Comparison of ENCODE assay signal across 8 cellular contexts in genomic region chr22:24423519-24424000, GRCh38. TPM values are rescaled to one million over a fixed set of nuclear protein-coding genes. Genes with fewer than 3 reads are reported as not detected.
DNase-seq lines count a peak whose midpoint lies in the region; ATAC-seq and TF ChIP-seq lines count a peak whose summit lies in the region.

No MANE protein-coding gene starts in this region.

- H3K9me3 Mint-ChIP-seq in T-helper 1 cell treated with Interleukin-12 subunit alpha and Interleukin-12 subunit beta and Interleukin-4 antibody, amounts not matched to agents 30 μg/mL and 1 μg/mL, for 36 hours = no peaks in the 10 kb centered on the region

- ATAC-seq in HG02610 (IDR thresholded peaks at IDR 0.05; ENCODE audit: unreplicated experiment) = no peak

- no peak overlapping the region for H3K9ac ChIP-seq in iPS-18a (ENCODE audit: low read length)

- H3K4me3 Mint-ChIP-seq in T-helper 1 cell treated with Interleukin-12 subunit alpha and Interleukin-12 subunit beta and Interleukin-4 antibody, amounts not matched to agents 30 μg/mL and 1 μg/mL, for 36 hours = peak overlapping the region; percentile 57

- H3K27me3 ChIP-seq in A673 (replicated peaks; ENCODE audit: insufficient read depth, low read depth, low read length, poor library complexity) (no peaks in the 10 kb centered on the region), ascending aorta (no peaks in the 10 kb centered on the region), iPS-18a (ENCODE audit: control insufficient read depth, insufficient read depth, low read length) (peaks cover 13% of the 10 kb centered on the region)

- no peaks in the 10 kb centered on the region for H3K4me1 ChIP-seq in A673 (ENCODE audit: insufficient read depth, low read length, poor library complexity, severe bottlenecking)
- no peaks in the 10 kb centered on the region for H3K4me1 ChIP-seq in ascending aorta
- peaks cover 9% of the 10 kb centered on the region for H3K4me1 ChIP-seq in iPS-18a (ENCODE audit: control insufficient read depth, low read depth, low read length)

- POLR2A ChIA-PET in A673 (lab: Charles Lee; ENCODE audit: low non-redundant PET) = interaction anchor here (0.6 kb wide), 1 partner anchor 22 kb away, joined by 6 read pairs; no protein-coding TSS in a partner anchor

- H3K9me3 ChIP-seq in A673 (ENCODE audit: low read depth, low read length, poor library complexity, severe bottlenecking) (no peaks in the 10 kb centered on the region), ascending aorta (no peaks in the 10 kb centered on the region), iPS-18a (ENCODE audit: control insufficient read depth, low read depth, low read length) (no peaks in the 10 kb centered on the region)

- peaks cover 10% of the 10 kb centered on the region for H3K27me3 Mint-ChIP-seq in T-helper 1 cell treated with Interleukin-12 subunit alpha and Interleukin-12 subunit beta and Interleukin-4 antibody, amounts not matched to agents 30 μg/mL and 1 μg/mL, for 36 hours (ENCODE audit: low read depth)

- H3K36me3 ChIP-seq in A673 (ENCODE audit: insufficient read depth, low read length, poor library complexity, severe bottlenecking) (no peaks in the 10 kb centered on the region), ascending aorta (no peaks in the 10 kb centered on the region), iPS-18a (ENCODE audit: control insufficient read depth, low read depth, low read length) (no peaks in the 10 kb centered on the region)

- H3K36me3 Mint-ChIP-seq in T-helper 1 cell treated with Interleukin-12 subunit alpha and Interleukin-12 subunit beta and Interleukin-4 antibody, amounts not matched to agents 30 μg/mL and 1 μg/mL, for 36 hours (ENCODE audit: low read depth) = peaks cover 6% of the 10 kb centered on the region

- H3K27ac ChIP-seq in A673 (ENCODE audit: low read depth, low read length, poor library complexity, severe bottlenecking) (peak overlapping the region; percentile 54), ascending aorta (no peak overlapping the region), iPS-18a (ENCODE audit: low read length) (no peak overlapping the region)

- TF ChIP-seq CTCF in A673 (conservative IDR thresholded peaks at IDR 0.05; ENCODE audit: low read depth, low read length) (peak; percentile 63), GM20000 (IDR thresholded peaks at IDR 0.05; ENCODE audit: extremely low read depth, missing control alignments) (peak; percentile 85), ascending aorta (IDR thresholded peaks at IDR 0.05) (peak; percentile 62 to 94 (median 79))

- intact Hi-C loops in A673 (cut with micrococcal nuclease; ENCODE audit: unreplicated experiment) = loop anchor here (1.0 to 2.0 kb wide), 2 partner anchors 79 to 98 kb away; no protein-coding TSS in a partner anchor
- intact Hi-C loops in ascending aorta (cut with DNase I) = loop anchor here (2.0 to 10.0 kb wide), 3 partner anchors 79 to 331 kb away; no protein-coding TSS in a partner anchor

- peak overlapping the region; percentile 57 for H3K27ac Mint-ChIP-seq in T-helper 1 cell treated with Interleukin-12 subunit alpha and Interleukin-12 subunit beta and Interleukin-4 antibody, amounts not matched to agents 30 μg/mL and 1 μg/mL, for 36 hours

- BruUV-seq in A673 (replicated peaks; lab: Mats Ljungman, UMichigan) = no TSS peak

- CTCF ChIA-PET in A673 (lab: Charles Lee) = interaction anchor here (0.5 to 1.9 kb wide), 5 partner anchors 12 to 63 kb away, joined by 3 to 7 read pairs (median 6); no protein-coding TSS in a partner anchor

- peaks cover 30% of the 10 kb centered on the region for H3K4me1 Mint-ChIP-seq in T-helper 1 cell treated with Interleukin-12 subunit alpha and Interleukin-12 subunit beta and Interleukin-4 antibody, amounts not matched to agents 30 μg/mL and 1 μg/mL, for 36 hours (ENCODE audit: low read depth)

- H3K4me3 ChIP-seq in A673 (ENCODE audit: low read depth, low read length, poor library complexity, severe bottlenecking) (peak overlapping the region; percentile 58), ascending aorta (peak overlapping the region; percentile 56 to 64), iPS-18a (ENCODE audit: low read length) (peak overlapping the region; percentile 46)

- DNase-seq in A673 (ENCODE audit: low spot score) (peak; percentile 49), GM20000 (ENCODE audit: low spot score) (peak; percentile 95), ascending aorta (ENCODE audit: low spot score in 2 of 2) (no peak), DMS79 treated with DMSO at 0.1 percent for 48 hours (lab: John Stamatoyannopoulos, UW) (no peak)
- peak in 2 of 3 donors; percentile 49 to 60 for DNase-seq in stimulated activated CD4-positive, alpha-beta T cell treated with anti-CD3 and anti-CD28 coated beads, Interleukin-12 subunit alpha, Interleukin-12 subunit beta, amount 100 ng/mL, for 48 hours (ENCODE audit: low read depth in 2 of 3, low spot score in 1 of 3)

RNA-seq across cellular contexts. Expression of gene ADORA2A, which starts 3.8 kb away (rescaled TPM):
- total RNA-seq in A673 (2021) (9.6 and 10.9 TPM in 2 replicates), ascending aorta (14.7 TPM)

Comparison
In these comparisons a context has a peak if more than half of its experiments do, and no peak if none do; other contexts are left out.
1. DNase-seq: peak in A673 (single experiment), GM20000 (single experiment) and stimulated activated CD4-positive, alpha-beta T cell treated with anti-CD3 and anti-CD28 coated beads, Interleukin-12 subunit alpha, Interleukin-12 subunit beta, amount 100 ng/mL, for 48 hours (2 of 3); none in ascending aorta (0 of 2) and DMS79 treated with DMSO at 0.1 percent for 48 hours (single experiment).
2. Peak in every context shown above with its lines, with median percentiles within 50 percentile points of each other: H3K4me3 ChIP-seq and CTCF ChIP-seq.